Comparison of ENCODE assay signal across 3 cellular contexts in genomic region chr19:42378225-42378929, GRCh38.
TF ChIP-seq lines count a peak whose summit lies in the region.

No MANE protein-coding gene starts in this region.

TF ChIP-seq in HEK293, 187 proteins besides CTCF, POLR2A, EP300 and RAD21:
- TF ChIP-seq ZFP69B (tag by site-specific recombination; IDR thresholded peaks at IDR 0.05): 0 out of 2 replicates have a peak, but pooled peaks have one; percentile 17
- no peak for TF ChIP-seq ZNF664 (tag by site-specific recombination; IDR thresholded peaks at IDR 0.05)
- TF ChIP-seq ZNF549 (tag by site-specific recombination; IDR thresholded peaks at IDR 0.05): no peak
- peak; percentile 78 for TF ChIP-seq ZNF692 (tag by site-specific recombination; IDR thresholded peaks at IDR 0.05)
- no peak for TF ChIP-seq ZNF169 (tag by site-specific recombination; IDR thresholded peaks at IDR 0.05)
- TF ChIP-seq ZBTB17 (tag by site-specific recombination; IDR thresholded peaks at IDR 0.05): no peak
- TF ChIP-seq ZNF768 (tag by site-specific recombination; IDR thresholded peaks at IDR 0.05): no peak
- TF ChIP-seq KLF17 (tag by site-specific recombination; IDR thresholded peaks at IDR 0.05): no peak
- no peak for TF ChIP-seq ZSCAN16 (tag by site-specific recombination; IDR thresholded peaks at IDR 0.05)
- TF ChIP-seq PRDM10 (tag by site-specific recombination; IDR thresholded peaks at IDR 0.05): peak; percentile 64
- TF ChIP-seq HOXA7 (CRISPR knock-in tag; IDR thresholded peaks at IDR 0.05; ENCODE audit: borderline replicate concordance): no peak

TF ChIP-seq in H1, 55 proteins besides CTCF, POLR2A, EP300 and RAD21:
- no peak for TF ChIP-seq PHF8 (conservative IDR thresholded peaks at IDR 0.05; ENCODE audit: low read depth, low read length)
- TF ChIP-seq KDM4A (IDR thresholded peaks at IDR 0.05; ENCODE audit: low read depth, low read length, severe bottlenecking): no peak

TF ChIP-seq in GM12891, 5 proteins besides CTCF, POLR2A, EP300 and RAD21:
- TF ChIP-seq POU2F2 (IDR thresholded peaks at IDR 0.05; ENCODE audit: low read depth, low read length) (no peak), SPI1 (IDR thresholded peaks at IDR 0.05; ENCODE audit: low read depth, low read length) (no peak)
